ENCODE assay signal across 34 cellular contexts in genomic region chr19:45899253-45899652, GRCh38. TPM values are rescaled to one million over a fixed set of nuclear protein-coding genes. Genes with fewer than 3 reads are reported as not detected.
"Had no signal": no experiment of that assay in that cellular context is flagged by ENCODE, and none has a peak within 500 bp of the region (broad histone marks: within the 10 kb centered on the region; RNA-seq: fewer than 3 reads in every experiment).

No MANE protein-coding gene starts in this region.

- H3K27me3 ChIP-seq: ascending aorta, SJCRH30 had no signal

- H3K27me3 Mint-ChIP-seq: activated CD8-positive, alpha-beta T cell treated with anti-CD3 and anti-CD28 coated beads for 36 hours; activated naive CD4-positive, alpha-beta T cell treated with anti-CD3 and anti-CD28 coated beads, Interleukin-2, amount 50 U/mL, for 24 hours; activated naive CD8-positive, alpha-beta T cell treated with anti-CD3 and anti-CD28 coated beads, Interleukin-2, amount 10 ng/mL, durations not matched to agents 7 days and 5 days; activated T-cell treated with anti-CD3 and anti-CD28 coated beads, Interleukin-2, amount 50 U/mL, for 24 hours; central memory CD8-positive, alpha-beta T cell had no signal

- H3K9ac ChIP-seq: KMS-11 had no signal

- FAIRE-seq: TTC549 had no signal

- H3K4me3 ChIP-seq: ascending aorta, cardiac muscle cell, SJCRH30, SK-N-MC had no signal

- H3K4me3 Mint-ChIP-seq: activated CD8-positive, alpha-beta T cell treated with anti-CD3 and anti-CD28 coated beads for 36 hours; activated naive CD4-positive, alpha-beta T cell treated with anti-CD3 and anti-CD28 coated beads, Interleukin-2, amount 50 U/mL, for 24 hours; activated naive CD8-positive, alpha-beta T cell treated with anti-CD3 and anti-CD28 coated beads, Interleukin-2, amount 10 ng/mL, durations not matched to agents 7 days and 5 days; activated T-cell treated with anti-CD3 and anti-CD28 coated beads, Interleukin-2, amount 50 U/mL, for 24 hours had no signal

- ATAC-seq: activated CD8-positive, alpha-beta T cell treated with anti-CD3 and anti-CD28 coated beads for 36 hours; Panc1 had no signal

- DNase-seq: activated CD4-positive, alpha-beta T cell treated with anti-CD3 and anti-CD28 coated beads, Interleukin-2, amount 10 ng/mL, durations not matched to agents 24 days and 14 days; activated CD4-positive, alpha-beta T cell treated with anti-CD3 and anti-CD28 coated beads, Interleukin-2, amount 50 U/mL, for 4 hours; activated CD8-positive, alpha-beta T cell treated with anti-CD3 and anti-CD28 coated beads for 36 hours; activated gamma-delta T cell; activated naive CD4-positive, alpha-beta T cell treated with Interleukin-2 at 50 U/mL for 16 hours; activated naive CD8-positive, alpha-beta T cell treated with anti-CD3 and anti-CD28 coated beads, Interleukin-2, amount 10 ng/mL, durations not matched to agents 7 days and 5 days; activated T-cell treated with anti-CD3 and anti-CD28 coated beads, Interleukin-2, amount 50 U/mL, for 24 hours; amygdala; MM.1S; MV-4-11; NCI-H1092; NCI-H1436 treated with DMSO at 0.1 percent for 48 hours; NCI-H1694 treated with DMSO at 0.1 percent for 48 hours; NCI-H2029; NCI-H345; NCI-H524 treated with DMSO at 0.1 percent for 48 hours; SHP77; SJCRH30 had no signal

- H3K9me3 ChIP-seq: ascending aorta, SJCRH30 had no signal

- H3K4me2 ChIP-seq: KMS-11 had no signal

- H3K27ac Mint-ChIP-seq: activated CD4-positive, alpha-beta T cell treated with anti-CD3 and anti-CD28 coated beads, Interleukin-2, amount 10 ng/mL, durations not matched to agents 24 days and 14 days; activated CD8-positive, alpha-beta T cell treated with anti-CD3 and anti-CD28 coated beads for 36 hours; activated naive CD4-positive, alpha-beta T cell treated with anti-CD3 and anti-CD28 coated beads, Interleukin-2, amount 50 U/mL, for 24 hours; activated naive CD8-positive, alpha-beta T cell treated with anti-CD3 and anti-CD28 coated beads, Interleukin-2, amount 10 ng/mL, durations not matched to agents 7 days and 5 days; activated T-cell treated with anti-CD3 and anti-CD28 coated beads, Interleukin-2, amount 50 U/mL, for 24 hours; activated T-helper 2 cell treated with anti-CD3 and anti-CD28 coated beads, Interferon-gamma antibody, Interleukin-2, Interleukin-4, amounts not matched to agents 10 μg/mL and 5 μg/mL and 100 μg/mL, durations not matched to agents 14 hours and 24 hours and 36 hours; T-helper 2 cell treated with Interferon-gamma antibody and Interleukin-4, amounts not matched to agents 5 μg/mL and 100 μg/mL, for 36 hours had no signal

- H3K27ac ChIP-seq: ascending aorta, cardiac muscle cell, KMS-11, SJCRH30, SK-N-MC had no signal

RNA-seq across cellular contexts. Expression of gene NANOS2, which starts 15.3 kb away (rescaled TPM):
- total RNA-seq: activated CD4-positive, alpha-beta T cell treated with anti-CD3 and anti-CD28 coated beads, Interleukin-2, amount 10 ng/mL, durations not matched to agents 24 days and 14 days; activated CD8-positive, alpha-beta memory T cell treated with anti-CD3 and anti-CD28 coated beads for 36 hours; activated CD8-positive, alpha-beta T cell treated with anti-CD3 and anti-CD28 coated beads for 36 hours; activated naive CD8-positive, alpha-beta T cell treated with anti-CD3 and anti-CD28 coated beads, Interleukin-2, amount 10 ng/mL, durations not matched to agents 7 days and 5 days; activated T-helper 2 cell treated with anti-CD3 and anti-CD28 coated beads, Interferon-gamma antibody, Interleukin-2, Interleukin-4, amounts not matched to agents 10 μg/mL and 5 μg/mL and 100 μg/mL, durations not matched to agents 14 hours and 24 hours and 36 hours; ascending aorta; cardiac muscle cell; LHCN-M2; NCI-H460; RPMI7951; SJCRH30; T-helper 1 cell treated with Interleukin-12 subunit alpha and Interleukin-12 subunit beta and Interleukin-4 antibody, amounts not matched to agents 30 ng/mL and 1 ng/mL, for 36 hours had no signal
- polyA plus RNA-seq: adipose tissue, cardiac muscle cell had no signal

RNA-seq across cellular contexts. Expression of gene FOXA3, which starts 35.1 kb away (rescaled TPM):
- total RNA-seq: activated naive CD8-positive, alpha-beta T cell treated with anti-CD3 and anti-CD28 coated beads, Interleukin-2, amount 10 ng/mL, durations not matched to agents 7 days and 5 days; ascending aorta; LHCN-M2; NCI-H460; RPMI7951; T-helper 1 cell treated with Interleukin-12 subunit alpha and Interleukin-12 subunit beta and Interleukin-4 antibody, amounts not matched to agents 30 ng/mL and 1 ng/mL, for 36 hours had no signal
